In the genomic region with DNA sequence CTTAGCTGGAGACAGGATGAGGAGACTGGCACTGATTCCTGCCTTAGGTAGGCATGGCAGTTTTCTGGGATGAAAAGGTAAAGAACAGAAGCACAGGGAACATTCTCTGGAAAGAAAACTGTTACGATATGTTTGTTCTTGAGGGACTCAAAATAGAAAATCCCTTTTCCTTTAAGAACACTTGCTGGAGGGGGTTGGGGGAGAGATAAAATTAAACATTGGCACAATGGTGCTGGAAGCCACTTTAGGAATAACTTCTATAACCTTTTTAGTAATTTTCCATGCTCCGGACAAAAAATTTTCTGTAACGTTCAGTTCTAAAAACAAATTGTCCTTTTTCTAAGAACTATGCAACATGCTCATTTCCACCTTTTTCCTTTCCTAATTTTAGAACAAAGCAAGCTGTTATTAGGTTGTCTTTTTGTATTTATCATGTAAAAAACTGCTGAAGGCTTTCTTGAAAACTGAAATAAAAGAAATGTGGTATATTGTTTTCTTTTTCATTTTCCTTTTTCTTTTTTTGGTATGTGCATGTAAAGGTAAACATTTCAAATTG, we compare ENCODE assay signal across 28 cellular contexts.
A peak's percentile ranks its signal among the peaks of the same experiment; 100 is the strongest.
DNase-seq lines count a peak whose midpoint lies in the region; ATAC-seq, FAIRE-seq and TF ChIP-seq lines count a peak whose summit lies in the region.
"Had no signal": no experiment of that assay in that cellular context is flagged by ENCODE, and none has a peak within 500 bp of the region (broad histone marks: within the 10 kb centered on the region; RNA-seq: fewer than 3 reads in every experiment).

No MANE protein-coding gene starts in this region.

- no peaks in the 10 kb centered on the region for H3K9me1 ChIP-seq in endothelial cell of umbilical vein (replicated peaks; ENCODE audit: control insufficient read depth, extremely low read depth, insufficient read depth, low read length)

- H3K9me3 ChIP-seq in heart left ventricle (peaks cover 0 to 10% (median 0%) of the 10 kb centered on the region in 12 donors), endothelial cell of umbilical vein (replicated peaks; ENCODE audit: control insufficient read depth, insufficient read depth, low read length) (no peaks in the 10 kb centered on the region), parathyroid adenoma (ENCODE audit: control insufficient read depth, low read length) (no peaks in the 10 kb centered on the region), vagina (no peaks in the 10 kb centered on the region)
- H3K9me3 ChIP-seq: BE2C, SJSA1 had no signal

- dilution Hi-C loops in endothelial cell of umbilical vein (cut with MboI; ENCODE audit: extremely low pct_ligation_motif_present, low sequenced_read_pairs) = no loop called here

- H3K79me2 ChIP-seq in endothelial cell of umbilical vein (ENCODE audit: control insufficient read depth, insufficient read depth, low read length) (no peaks in the 10 kb centered on the region), parathyroid adenoma (no peaks in the 10 kb centered on the region)

- no peaks in the 10 kb centered on the region for H4K20me1 ChIP-seq in endothelial cell of umbilical vein (replicated peaks; ENCODE audit: control insufficient read depth, extremely low read depth, insufficient read depth, low read length)

- 14 to 50% (median 20%) methylated on average over 3 of the region's 3 CpGs for WGBS in heart left ventricle, 4 donors

- no TSS peak for BruUV-seq in endothelial cell of umbilical vein (replicated peaks; lab: Mats Ljungman, UMichigan)

- H3K27me3 ChIP-seq in heart left ventricle (no peaks in the 10 kb centered on the region), endothelial cell of umbilical vein (ENCODE audit: control insufficient read depth in 2 of 2, insufficient read depth in 2 of 2, low read length in 2 of 2) (no peaks in the 10 kb centered on the region), parathyroid adenoma (ENCODE audit: control insufficient read depth, insufficient read depth, low read length) (no peaks in the 10 kb centered on the region), vagina (no peaks in the 10 kb centered on the region)
- H3K27me3 ChIP-seq: BE2C, SJSA1 had no signal

- intact Hi-C loops in heart left ventricle (cut with DNase I) = loop anchor here in 5 of 10 donors (2.0 to 10.0 kb wide), 5 partner anchors 123 to 543 kb away; a partner anchor contains a TSS
- intact Hi-C loops in left cardiac atrium (cut with DNase I) = no loop called here
- intact Hi-C loops in endothelial cell of umbilical vein (cut with micrococcal nuclease) = no loop called here
- intact Hi-C loops in vagina (cut with DNase I) = no loop called here

- H3K36me3 ChIP-seq in heart left ventricle = no peaks in the 10 kb centered on the region
- no peaks in the 10 kb centered on the region for H3K36me3 ChIP-seq in endothelial cell of umbilical vein (ENCODE audit: control insufficient read depth in 2 of 2, extremely low read depth in 1 of 2, insufficient read depth in 2 of 2, low read length in 2 of 2)
- no peaks in the 10 kb centered on the region for H3K36me3 ChIP-seq in parathyroid adenoma (ENCODE audit: control insufficient read depth, insufficient read depth, low read length)
- no peaks in the 10 kb centered on the region for H3K36me3 ChIP-seq in vagina
- H3K36me3 ChIP-seq: BE2C, SJSA1 had no signal

- DNase-seq in heart left ventricle (peak in 1 of 5 donors; percentile 9), left cardiac atrium (no peak), endothelial cell of umbilical vein (ENCODE audit: low read depth, low spot score) (no peak), vagina (ENCODE audit: extremely low spot score in 2 of 2) (no peak), DMS53 treated with DMSO at 0.1 percent for 48 hours (lab: John Stamatoyannopoulos, UW; ENCODE audit: unreplicated experiment) (no peak)
- DNase-seq in stimulated activated CD4-positive, alpha-beta T cell treated with anti-CD3 and anti-CD28 coated beads, Interleukin-15, amount 100 ng/mL, for 24 hours = no peak
- DNase-seq: ACHN; BE2C; CD8-positive, alpha-beta memory T cell; DMS 273 treated with DMSO at 0.1 percent for 48 hours; DMS79 treated with DMSO at 0.1 percent for 48 hours; GF-D8; H7; KBM-7; MV-4-11; NCI-H1105; NCI-H146; NCI-H1930; NCI-H446; NCI-H524 treated with DMSO at 0.1 percent for 48 hours; NCI-H82; NK-92 treated with Interleukin-12 subunit alpha and Interleukin-12 subunit beta, amount 100 ng/mL, for 24 hours; PC-3 had no signal

- CTCF ChIA-PET in endothelial cell of umbilical vein (lab: Charles Lee) = no interaction called here

- TF ChIP-seq POLR2A in heart left ventricle (IDR thresholded peaks at IDR 0.05) (no peak), endothelial cell of umbilical vein (IDR thresholded peaks at IDR 0.05; ENCODE audit: low read depth, low read length) (no peak), vagina (IDR thresholded peaks at IDR 0.05) (no peak)

- POLR2A ChIA-PET in endothelial cell of umbilical vein (lab: Charles Lee) = no interaction called here

- no peak overlapping the region for H3K4me3 ChIP-seq in heart left ventricle
- no peak overlapping the region for H3K4me3 ChIP-seq in endothelial cell of umbilical vein (replicated peaks in 1 of 3; ENCODE audit: insufficient read depth in 1 of 3, low read depth in 1 of 3, low read length in 3 of 3)
- no peak overlapping the region for H3K4me3 ChIP-seq in parathyroid adenoma (ENCODE audit: low read depth, low read length)
- H3K4me3 ChIP-seq in vagina = no peak overlapping the region
- H3K4me3 ChIP-seq: SJSA1 had no signal

- H3K27ac ChIP-seq in heart left ventricle (peak overlapping the region; percentile 4 to 75 (median 44)), endothelial cell of umbilical vein (ENCODE audit: insufficient read depth, low read depth, low read length) (no peak overlapping the region), parathyroid adenoma (peak overlapping the region; percentile 43), vagina (peak overlapping the region; percentile 4)
- H3K27ac ChIP-seq: 22Rv1, SJSA1 had no signal

- peak overlapping the region; percentile 12 for H2AFZ ChIP-seq in endothelial cell of umbilical vein (ENCODE audit: low read depth, low read length)
- no peak overlapping the region for H2AFZ ChIP-seq in parathyroid adenoma

- FAIRE-seq in endothelial cell of umbilical vein (lab: Jason Lieb, UNC) = no peak
- FAIRE-seq: GM12891 had no signal

- H3K4me2 ChIP-seq in endothelial cell of umbilical vein (ENCODE audit: insufficient read depth, low read length) (no peak overlapping the region), parathyroid adenoma (ENCODE audit: low read length) (no peak overlapping the region)

- ATAC-seq in heart left ventricle (peak in 3 of 4 donors; percentile 22 to 58 (median 34)), left cardiac atrium (no peak), GM18873 (IDR thresholded peaks at IDR 0.05; ENCODE audit: low FRiP score, unreplicated experiment) (no peak)
- ATAC-seq: PC-3 had no signal

- TF ChIP-seq CTCF in heart left ventricle (IDR thresholded peaks at IDR 0.05) (no peak), endothelial cell of umbilical vein (IDR thresholded peaks at IDR 0.05; ENCODE audit: extremely low read depth in 1 of 2, insufficient read depth in 1 of 2, low read depth in 1 of 2, low read length in 2 of 2) (no peak), parathyroid adenoma (IDR thresholded peaks at IDR 0.05) (no peak), vagina (IDR thresholded peaks at IDR 0.05) (no peak)

- H3K9ac ChIP-seq in endothelial cell of umbilical vein (replicated peaks; ENCODE audit: extremely low read depth, insufficient read depth, low read length) (no peak overlapping the region), parathyroid adenoma (no peak overlapping the region)

- peaks cover 0 to 24% (median 5%) of the 10 kb centered on the region in 12 donors for H3K4me1 ChIP-seq in heart left ventricle
- H3K4me1 ChIP-seq in endothelial cell of umbilical vein (ENCODE audit: control insufficient read depth, extremely low read depth, insufficient read depth, low read length) = no peaks in the 10 kb centered on the region
- no peaks in the 10 kb centered on the region for H3K4me1 ChIP-seq in parathyroid adenoma
- H3K4me1 ChIP-seq in vagina = no peaks in the 10 kb centered on the region
- H3K4me1 ChIP-seq: BE2C, SJSA1 had no signal

TF ChIP-seq in endothelial cell of umbilical vein, 7 proteins besides CTCF, POLR2A, EP300 and RAD21:
- TF ChIP-seq FOS (IDR thresholded peaks at IDR 0.05; ENCODE audit: borderline replicate concordance, insufficient read depth, low read length) (no peak), GATA2 (IDR thresholded peaks at IDR 0.05; ENCODE audit: insufficient read depth, insufficient read length, low read depth, low read length) (no peak), EZH2 (IDR thresholded peaks at IDR 0.05; ENCODE audit: borderline replicate concordance, low read depth, low read length, severe bottlenecking) (no peak), MYC (IDR thresholded peaks at IDR 0.05; ENCODE audit: low read depth, low read length) (no peak), POLR2AphosphoS5 (IDR thresholded peaks at IDR 0.05; ENCODE audit: insufficient read depth, low read depth, low read length) (no peak), JUN (IDR thresholded peaks at IDR 0.05; ENCODE audit: borderline replicate concordance, insufficient read depth, insufficient read length, low read depth) (no peak)
- TF ChIP-seq, protein P1, sequence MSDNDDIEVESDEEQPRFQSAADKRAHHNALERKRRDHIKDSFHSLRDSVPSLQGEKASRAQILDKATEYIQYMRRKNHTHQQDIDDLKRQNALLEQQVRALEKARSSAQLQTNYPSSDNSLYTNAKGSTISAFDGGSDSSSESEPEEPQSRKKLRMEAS (IDR thresholded peaks at IDR 0.05; ENCODE audit: insufficient read depth, insufficient read length) = no peak

Comparison
In these comparisons a context has a peak if more than half of its experiments do, and no peak if none do; other contexts are left out.
1. ATAC-seq: peak in heart left ventricle (3 of 4); none in left cardiac atrium (0 of 2) and GM18873 (single experiment).